Comparison of ENCODE assay signal across 1 cellular context in the genomic region with DNA sequence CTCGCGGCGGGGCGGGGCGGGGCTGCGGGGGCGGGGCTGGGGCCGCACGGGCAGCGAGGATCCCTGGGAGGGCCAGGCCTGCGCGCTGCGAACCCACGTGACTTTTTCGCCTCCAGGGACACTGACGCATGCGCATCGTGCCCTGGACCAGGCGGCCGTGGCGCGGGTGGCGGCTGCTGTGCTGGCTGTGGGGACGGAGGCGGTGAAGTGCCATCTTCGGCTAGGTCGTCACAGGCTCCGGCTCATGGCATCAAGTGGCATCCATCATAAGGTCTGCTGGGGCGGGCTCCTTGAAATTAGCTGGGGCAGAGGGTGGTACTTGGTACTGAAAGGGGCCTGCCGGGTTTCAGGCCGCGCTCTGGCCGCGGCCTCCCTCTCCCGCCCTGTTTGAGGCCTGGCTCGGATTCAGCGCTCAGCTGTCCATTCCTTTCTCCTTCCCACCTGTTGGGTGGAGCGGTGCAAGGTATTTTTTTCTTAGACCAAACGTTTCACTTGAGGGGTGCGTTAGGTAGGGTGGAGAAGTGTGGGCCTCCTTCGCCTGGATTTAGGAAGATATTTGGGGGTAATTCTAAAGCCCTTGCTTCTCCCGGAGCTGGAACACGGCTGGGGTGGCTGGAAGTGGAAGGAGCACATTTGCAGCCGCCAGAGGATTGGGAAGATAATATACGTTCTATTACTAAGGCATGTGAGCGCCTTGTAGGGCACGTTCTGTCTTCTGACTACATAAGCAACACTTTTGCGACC.
TF ChIP-seq lines count a peak whose summit lies in the region.

A gene with protein sequence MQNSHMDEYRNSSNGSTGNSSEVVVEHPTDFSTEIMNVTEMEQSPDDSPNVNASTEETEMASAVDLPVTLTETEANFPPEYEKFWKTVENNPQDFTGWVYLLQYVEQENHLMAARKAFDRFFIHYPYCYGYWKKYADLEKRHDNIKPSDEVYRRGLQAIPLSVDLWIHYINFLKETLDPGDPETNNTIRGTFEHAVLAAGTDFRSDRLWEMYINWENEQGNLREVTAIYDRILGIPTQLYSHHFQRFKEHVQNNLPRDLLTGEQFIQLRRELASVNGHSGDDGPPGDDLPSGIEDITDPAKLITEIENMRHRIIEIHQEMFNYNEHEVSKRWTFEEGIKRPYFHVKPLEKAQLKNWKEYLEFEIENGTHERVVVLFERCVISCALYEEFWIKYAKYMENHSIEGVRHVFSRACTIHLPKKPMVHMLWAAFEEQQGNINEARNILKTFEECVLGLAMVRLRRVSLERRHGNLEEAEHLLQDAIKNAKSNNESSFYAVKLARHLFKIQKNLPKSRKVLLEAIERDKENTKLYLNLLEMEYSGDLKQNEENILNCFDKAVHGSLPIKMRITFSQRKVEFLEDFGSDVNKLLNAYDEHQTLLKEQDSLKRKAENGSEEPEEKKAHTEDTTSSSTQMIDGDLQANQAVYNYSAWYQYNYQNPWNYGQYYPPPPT (plus strand): TSS at position 138 of the 744 bp plus-strand sequence. CDS start 11,124 bp downstream, outside the sequence.

TF ChIP-seq in HepG2, 621 proteins besides CTCF, POLR2A, EP300 and RAD21 (continued from another document and continues in another):
- TF ChIP-seq, protein P1, sequence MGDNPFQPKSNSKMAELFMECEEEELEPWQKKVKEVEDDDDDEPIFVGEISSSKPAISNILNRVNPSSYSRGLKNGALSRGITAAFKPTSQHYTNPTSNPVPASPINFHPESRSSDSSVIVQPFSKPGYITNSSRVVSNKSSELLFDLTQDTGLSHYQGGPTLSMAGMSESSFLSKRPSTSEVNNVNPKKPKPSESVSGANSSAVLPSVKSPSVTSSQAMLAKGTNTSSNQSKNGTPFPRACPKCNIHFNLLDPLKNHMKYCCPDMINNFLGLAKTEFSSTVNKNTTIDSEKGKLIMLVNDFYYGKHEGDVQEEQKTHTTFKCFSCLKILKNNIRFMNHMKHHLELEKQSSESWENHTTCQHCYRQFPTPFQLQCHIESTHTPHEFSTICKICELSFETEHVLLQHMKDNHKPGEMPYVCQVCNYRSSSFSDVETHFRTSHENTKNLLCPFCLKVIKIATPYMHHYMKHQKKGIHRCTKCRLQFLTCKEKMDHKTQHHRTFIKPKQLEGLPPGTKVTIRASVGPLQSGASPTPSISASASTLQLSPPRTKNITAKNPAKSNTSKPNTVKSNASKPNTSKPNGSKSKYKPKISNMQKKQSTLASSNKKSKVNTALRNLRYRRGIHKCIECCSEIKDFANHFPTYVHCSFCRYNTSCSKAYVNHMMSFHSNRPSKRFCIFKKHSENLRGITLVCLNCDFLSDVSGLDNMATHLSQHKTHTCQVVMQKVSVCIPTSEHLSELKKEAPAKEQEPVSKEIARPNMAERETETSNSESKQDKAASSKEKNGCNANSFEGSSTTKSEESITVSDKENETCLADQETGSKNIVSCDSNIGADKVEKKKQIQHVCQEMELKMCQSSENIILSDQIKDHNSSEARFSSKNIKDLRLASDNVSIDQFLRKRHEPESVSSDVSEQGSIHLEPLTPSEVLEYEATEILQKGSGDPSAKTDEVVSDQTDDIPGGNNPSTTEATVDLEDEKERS (CRISPR knock-in tag; IDR thresholded peaks at IDR 0.05): peak; percentile 73
- TF ChIP-seq, protein P2, sequence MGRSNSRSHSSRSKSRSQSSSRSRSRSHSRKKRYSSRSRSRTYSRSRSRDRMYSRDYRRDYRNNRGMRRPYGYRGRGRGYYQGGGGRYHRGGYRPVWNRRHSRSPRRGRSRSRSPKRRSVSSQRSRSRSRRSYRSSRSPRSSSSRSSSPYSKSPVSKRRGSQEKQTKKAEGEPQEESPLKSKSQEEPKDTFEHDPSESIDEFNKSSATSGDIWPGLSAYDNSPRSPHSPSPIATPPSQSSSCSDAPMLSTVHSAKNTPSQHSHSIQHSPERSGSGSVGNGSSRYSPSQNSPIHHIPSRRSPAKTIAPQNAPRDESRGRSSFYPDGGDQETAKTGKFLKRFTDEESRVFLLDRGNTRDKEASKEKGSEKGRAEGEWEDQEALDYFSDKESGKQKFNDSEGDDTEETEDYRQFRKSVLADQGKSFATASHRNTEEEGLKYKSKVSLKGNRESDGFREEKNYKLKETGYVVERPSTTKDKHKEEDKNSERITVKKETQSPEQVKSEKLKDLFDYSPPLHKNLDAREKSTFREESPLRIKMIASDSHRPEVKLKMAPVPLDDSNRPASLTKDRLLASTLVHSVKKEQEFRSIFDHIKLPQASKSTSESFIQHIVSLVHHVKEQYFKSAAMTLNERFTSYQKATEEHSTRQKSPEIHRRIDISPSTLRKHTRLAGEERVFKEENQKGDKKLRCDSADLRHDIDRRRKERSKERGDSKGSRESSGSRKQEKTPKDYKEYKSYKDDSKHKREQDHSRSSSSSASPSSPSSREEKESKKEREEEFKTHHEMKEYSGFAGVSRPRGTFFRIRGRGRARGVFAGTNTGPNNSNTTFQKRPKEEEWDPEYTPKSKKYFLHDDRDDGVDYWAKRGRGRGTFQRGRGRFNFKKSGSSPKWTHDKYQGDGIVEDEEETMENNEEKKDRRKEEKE (IDR thresholded peaks at IDR 0.05): no peak
- peak; percentile 48; the same call in 1 of the 2 replicates for TF ChIP-seq ZNF292 (CRISPR knock-in tag; IDR thresholded peaks at IDR 0.05; ENCODE audit: borderline replicate concordance, low read depth)
- TF ChIP-seq, protein P3, sequence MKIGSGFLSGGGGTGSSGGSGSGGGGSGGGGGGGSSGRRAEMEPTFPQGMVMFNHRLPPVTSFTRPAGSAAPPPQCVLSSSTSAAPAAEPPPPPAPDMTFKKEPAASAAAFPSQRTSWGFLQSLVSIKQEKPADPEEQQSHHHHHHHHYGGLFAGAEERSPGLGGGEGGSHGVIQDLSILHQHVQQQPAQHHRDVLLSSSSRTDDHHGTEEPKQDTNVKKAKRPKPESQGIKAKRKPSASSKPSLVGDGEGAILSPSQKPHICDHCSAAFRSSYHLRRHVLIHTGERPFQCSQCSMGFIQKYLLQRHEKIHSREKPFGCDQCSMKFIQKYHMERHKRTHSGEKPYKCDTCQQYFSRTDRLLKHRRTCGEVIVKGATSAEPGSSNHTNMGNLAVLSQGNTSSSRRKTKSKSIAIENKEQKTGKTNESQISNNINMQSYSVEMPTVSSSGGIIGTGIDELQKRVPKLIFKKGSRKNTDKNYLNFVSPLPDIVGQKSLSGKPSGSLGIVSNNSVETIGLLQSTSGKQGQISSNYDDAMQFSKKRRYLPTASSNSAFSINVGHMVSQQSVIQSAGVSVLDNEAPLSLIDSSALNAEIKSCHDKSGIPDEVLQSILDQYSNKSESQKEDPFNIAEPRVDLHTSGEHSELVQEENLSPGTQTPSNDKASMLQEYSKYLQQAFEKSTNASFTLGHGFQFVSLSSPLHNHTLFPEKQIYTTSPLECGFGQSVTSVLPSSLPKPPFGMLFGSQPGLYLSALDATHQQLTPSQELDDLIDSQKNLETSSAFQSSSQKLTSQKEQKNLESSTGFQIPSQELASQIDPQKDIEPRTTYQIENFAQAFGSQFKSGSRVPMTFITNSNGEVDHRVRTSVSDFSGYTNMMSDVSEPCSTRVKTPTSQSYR (CRISPR knock-in tag; IDR thresholded peaks at IDR 0.05; ENCODE audit: borderline replicate concordance): no peak
- no peak for TF ChIP-seq KAT2B (IDR thresholded peaks at IDR 0.05; ENCODE audit: borderline replicate concordance, low read depth, low read length)
- no peak for TF ChIP-seq ZBTB1 (CRISPR knock-in tag; IDR thresholded peaks at IDR 0.05; ENCODE audit: borderline replicate concordance)
- TF ChIP-seq ZNF703 (CRISPR knock-in tag; IDR thresholded peaks at IDR 0.05; ENCODE audit: borderline replicate concordance): no peak
- TF ChIP-seq MAFK (conservative IDR thresholded peaks at IDR 0.05 in 1 of 2, IDR thresholded peaks at IDR 0.05 in 1 of 2; ENCODE audit: low read length in 2 of 2): no peak
- TF ChIP-seq ZBTB42 (CRISPR knock-in tag; IDR thresholded peaks at IDR 0.05): 0 out of 2 replicates have a peak, but pooled peaks have one; percentile 46
- TF ChIP-seq ZNF878 (CRISPR knock-in tag; IDR thresholded peaks at IDR 0.05): peak; percentile 69; the same call in 1 of the 2 replicates
- TF ChIP-seq SIN3A (IDR thresholded peaks at IDR 0.05; ENCODE audit: borderline replicate concordance, low read depth, low read length): no peak
- no peak for TF ChIP-seq ZNF382 (CRISPR knock-in tag; IDR thresholded peaks at IDR 0.05; ENCODE audit: borderline replicate concordance)
- peak; percentile 76 for TF ChIP-seq POGZ (CRISPR knock-in tag; IDR thresholded peaks at IDR 0.05)
- TF ChIP-seq NFRKB (IDR thresholded peaks at IDR 0.05): no peak
- TF ChIP-seq, protein P4, sequence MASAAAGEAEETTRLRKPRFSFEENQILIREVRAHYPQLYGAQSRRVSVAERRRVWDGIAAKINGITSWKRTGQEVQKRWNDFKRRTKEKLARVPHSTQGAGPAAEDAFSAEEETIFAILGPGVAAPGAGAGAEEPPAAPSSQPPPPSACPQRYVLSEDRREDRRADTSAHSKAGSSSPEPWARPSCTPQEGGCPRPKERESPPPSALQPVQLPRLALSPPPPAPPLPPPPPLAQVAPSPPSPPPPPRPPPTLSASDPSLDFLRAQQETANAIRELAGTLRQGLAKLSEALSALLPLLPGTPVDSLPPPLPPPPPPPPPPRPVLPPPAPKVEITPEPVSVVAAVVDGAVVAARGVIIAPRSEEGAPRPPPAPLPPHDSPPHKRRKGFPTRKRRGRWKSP (CRISPR knock-in tag; IDR thresholded peaks at IDR 0.05): 0 out of 2 replicates have a peak, but pooled peaks have one; percentile 50
- TF ChIP-seq ZNF20 (CRISPR knock-in tag; IDR thresholded peaks at IDR 0.05): no peak
- peak; percentile 97 for TF ChIP-seq ZFY (CRISPR knock-in tag; IDR thresholded peaks at IDR 0.05)
- no peak for TF ChIP-seq ZNF777 (CRISPR knock-in tag; IDR thresholded peaks at IDR 0.05)
- no peak for TF ChIP-seq ZNF253 (CRISPR knock-in tag; IDR thresholded peaks at IDR 0.05; ENCODE audit: borderline replicate concordance)
- TF ChIP-seq ZNF230 (CRISPR knock-in tag; IDR thresholded peaks at IDR 0.05): peak; percentile 62; the same call in 1 of the 2 replicates
- TF ChIP-seq, protein P5, sequence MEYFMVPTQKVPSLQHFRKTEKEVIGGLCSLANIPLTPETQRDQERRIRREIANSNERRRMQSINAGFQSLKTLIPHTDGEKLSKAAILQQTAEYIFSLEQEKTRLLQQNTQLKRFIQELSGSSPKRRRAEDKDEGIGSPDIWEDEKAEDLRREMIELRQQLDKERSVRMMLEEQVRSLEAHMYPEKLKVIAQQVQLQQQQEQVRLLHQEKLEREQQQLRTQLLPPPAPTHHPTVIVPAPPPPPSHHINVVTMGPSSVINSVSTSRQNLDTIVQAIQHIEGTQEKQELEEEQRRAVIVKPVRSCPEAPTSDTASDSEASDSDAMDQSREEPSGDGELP (IDR thresholded peaks at IDR 0.05; ENCODE audit: borderline replicate concordance, low read depth): peak; percentile 79; the same call in 1 of the 2 replicates
- no peak for TF ChIP-seq CEBPG (CRISPR knock-in tag; IDR thresholded peaks at IDR 0.05)
- TF ChIP-seq, protein P6, sequence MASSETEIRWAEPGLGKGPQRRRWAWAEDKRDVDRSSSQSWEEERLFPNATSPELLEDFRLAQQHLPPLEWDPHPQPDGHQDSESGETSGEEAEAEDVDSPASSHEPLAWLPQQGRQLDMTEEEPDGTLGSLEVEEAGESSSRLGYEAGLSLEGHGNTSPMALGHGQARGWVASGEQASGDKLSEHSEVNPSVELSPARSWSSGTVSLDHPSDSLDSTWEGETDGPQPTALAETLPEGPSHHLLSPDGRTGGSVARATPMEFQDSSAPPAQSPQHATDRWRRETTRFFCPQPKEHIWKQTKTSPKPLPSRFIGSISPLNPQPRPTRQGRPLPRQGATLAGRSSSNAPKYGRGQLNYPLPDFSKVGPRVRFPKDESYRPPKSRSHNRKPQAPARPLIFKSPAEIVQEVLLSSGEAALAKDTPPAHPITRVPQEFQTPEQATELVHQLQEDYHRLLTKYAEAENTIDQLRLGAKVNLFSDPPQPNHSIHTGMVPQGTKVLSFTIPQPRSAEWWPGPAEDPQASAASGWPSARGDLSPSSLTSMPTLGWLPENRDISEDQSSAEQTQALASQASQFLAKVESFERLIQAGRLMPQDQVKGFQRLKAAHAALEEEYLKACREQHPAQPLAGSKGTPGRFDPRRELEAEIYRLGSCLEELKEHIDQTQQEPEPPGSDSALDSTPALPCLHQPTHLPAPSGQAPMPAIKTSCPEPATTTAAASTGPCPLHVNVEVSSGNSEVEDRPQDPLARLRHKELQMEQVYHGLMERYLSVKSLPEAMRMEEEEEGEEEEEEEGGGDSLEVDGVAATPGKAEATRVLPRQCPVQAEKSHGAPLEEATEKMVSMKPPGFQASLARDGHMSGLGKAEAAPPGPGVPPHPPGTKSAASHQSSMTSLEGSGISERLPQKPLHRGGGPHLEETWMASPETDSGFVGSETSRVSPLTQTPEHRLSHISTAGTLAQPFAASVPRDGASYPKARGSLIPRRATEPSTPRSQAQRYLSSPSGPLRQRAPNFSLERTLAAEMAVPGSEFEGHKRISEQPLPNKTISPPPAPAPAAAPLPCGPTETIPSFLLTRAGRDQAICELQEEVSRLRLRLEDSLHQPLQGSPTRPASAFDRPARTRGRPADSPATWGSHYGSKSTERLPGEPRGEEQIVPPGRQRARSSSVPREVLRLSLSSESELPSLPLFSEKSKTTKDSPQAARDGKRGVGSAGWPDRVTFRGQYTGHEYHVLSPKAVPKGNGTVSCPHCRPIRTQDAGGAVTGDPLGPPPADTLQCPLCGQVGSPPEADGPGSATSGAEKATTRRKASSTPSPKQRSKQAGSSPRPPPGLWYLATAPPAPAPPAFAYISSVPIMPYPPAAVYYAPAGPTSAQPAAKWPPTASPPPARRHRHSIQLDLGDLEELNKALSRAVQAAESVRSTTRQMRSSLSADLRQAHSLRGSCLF (CRISPR knock-in tag; IDR thresholded peaks at IDR 0.05; ENCODE audit: borderline replicate concordance): 0 out of 2 replicates have a peak, but pooled peaks have one; percentile 14
- TF ChIP-seq NPAS2 (CRISPR knock-in tag; IDR thresholded peaks at IDR 0.05; ENCODE audit: borderline replicate concordance): 0 out of 2 replicates have a peak, but pooled peaks have one; percentile 26
- no peak for TF ChIP-seq ZFP36L2 (CRISPR knock-in tag; IDR thresholded peaks at IDR 0.05)
- TF ChIP-seq ZNF781 (CRISPR knock-in tag; IDR thresholded peaks at IDR 0.05; ENCODE audit: borderline replicate concordance, not compliant biosample characterization): peak; percentile 65
- TF ChIP-seq ZNF782 (CRISPR knock-in tag; IDR thresholded peaks at IDR 0.05; ENCODE audit: borderline replicate concordance): 0 out of 2 replicates have a peak, but pooled peaks have one; percentile 21
- TF ChIP-seq ZFX (CRISPR knock-in tag; IDR thresholded peaks at IDR 0.05; ENCODE audit: low read depth): peak; percentile 98
- 0 out of 2 replicates have a peak, but pooled peaks have one; percentile 62 for TF ChIP-seq SNAPC2 (CRISPR knock-in tag; IDR thresholded peaks at IDR 0.05)
- TF ChIP-seq PHF20 (CRISPR knock-in tag; IDR thresholded peaks at IDR 0.05): peak; percentile 64; the same call in 1 of the 2 replicates
- no peak for TF ChIP-seq SSRP1 (CRISPR knock-in tag; IDR thresholded peaks at IDR 0.05)
- no peak for TF ChIP-seq ZNF644 (CRISPR knock-in tag; IDR thresholded peaks at IDR 0.05; ENCODE audit: low read depth)
- peak; percentile 85 for TF ChIP-seq ZNF556 (CRISPR knock-in tag; IDR thresholded peaks at IDR 0.05; ENCODE audit: borderline replicate concordance)
- TF ChIP-seq, protein P7, sequence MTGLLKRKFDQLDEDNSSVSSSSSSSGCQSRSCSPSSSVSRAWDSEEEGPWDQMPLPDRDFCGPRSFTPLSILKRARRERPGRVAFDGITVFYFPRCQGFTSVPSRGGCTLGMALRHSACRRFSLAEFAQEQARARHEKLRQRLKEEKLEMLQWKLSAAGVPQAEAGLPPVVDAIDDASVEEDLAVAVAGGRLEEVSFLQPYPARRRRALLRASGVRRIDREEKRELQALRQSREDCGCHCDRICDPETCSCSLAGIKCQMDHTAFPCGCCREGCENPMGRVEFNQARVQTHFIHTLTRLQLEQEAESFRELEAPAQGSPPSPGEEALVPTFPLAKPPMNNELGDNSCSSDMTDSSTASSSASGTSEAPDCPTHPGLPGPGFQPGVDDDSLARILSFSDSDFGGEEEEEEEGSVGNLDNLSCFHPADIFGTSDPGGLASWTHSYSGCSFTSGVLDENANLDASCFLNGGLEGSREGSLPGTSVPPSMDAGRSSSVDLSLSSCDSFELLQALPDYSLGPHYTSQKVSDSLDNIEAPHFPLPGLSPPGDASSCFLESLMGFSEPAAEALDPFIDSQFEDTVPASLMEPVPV (CRISPR knock-in tag; IDR thresholded peaks at IDR 0.05): 0 out of 2 replicates have a peak, but pooled peaks have one; percentile 31
